19 cellular contexts compared by ENCODE assay signal in the genomic region with DNA sequence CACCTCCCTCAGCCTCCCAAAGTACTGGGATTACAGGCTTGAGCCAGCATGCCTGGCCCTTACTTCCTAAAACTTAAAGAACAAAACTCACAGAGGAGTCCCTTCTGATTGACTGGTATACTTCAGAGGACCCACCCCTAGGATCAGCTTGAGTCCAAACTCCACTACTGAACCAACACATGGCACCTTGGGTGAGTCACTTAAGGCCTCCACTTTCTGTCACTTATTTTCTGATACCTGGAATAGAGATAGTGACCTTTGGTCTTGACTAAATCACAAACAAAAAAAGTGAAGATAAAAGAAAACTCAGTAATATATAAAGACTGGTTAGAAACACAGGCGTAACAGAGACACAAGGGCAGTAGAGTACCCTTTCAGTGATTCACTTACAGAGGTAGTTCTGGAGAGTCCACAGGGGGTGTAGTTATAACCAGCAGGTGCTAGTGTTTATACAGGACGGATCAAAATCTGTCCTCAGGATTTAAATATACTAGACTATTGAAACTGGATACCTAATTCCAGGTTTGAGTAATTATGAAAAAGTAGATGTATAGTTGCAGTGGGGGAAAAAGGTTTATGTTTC.
A peak's percentile ranks its signal among the peaks of the same experiment; 100 is the strongest.
DNase-seq lines count a peak whose midpoint lies in the region; ATAC-seq and TF ChIP-seq lines count a peak whose summit lies in the region.
"Had no signal": no experiment of that assay in that cellular context is flagged by ENCODE, and none has a peak within 500 bp of the region (broad histone marks: within the 10 kb centered on the region; RNA-seq: fewer than 3 reads in every experiment).

No MANE protein-coding gene starts in this region.

- no peaks in the 10 kb centered on the region for H3K36me3 Mint-ChIP-seq in activated CD8-positive, alpha-beta T cell treated with anti-CD3 and anti-CD28 coated beads for 36 hours (ENCODE audit: low read depth)
- H3K36me3 Mint-ChIP-seq: brain; CD8-positive, alpha-beta T cell had no signal

- H3K23ac ChIP-seq in mesenchymal stem cell (ENCODE audit: low read length in 2 of 2) = no peak overlapping the region

- POLR2A ChIA-PET in activated CD8-positive, alpha-beta T cell treated with anti-CD3 and anti-CD28 coated beads for 36 hours (lab: Charles Lee) = no interaction called here

- H4K91ac ChIP-seq in mesenchymal stem cell (ENCODE audit: low read length) = no peak overlapping the region

- WGBS in mesenchymal stem cell = 100% methylated on average over 2 of the region's 2 CpGs

- H4K8ac ChIP-seq in mesenchymal stem cell (ENCODE audit: low read length) = no peak overlapping the region

- no peaks in the 10 kb centered on the region for H3K4me1 Mint-ChIP-seq in activated CD8-positive, alpha-beta T cell treated with anti-CD3 and anti-CD28 coated beads for 36 hours (ENCODE audit: low read depth)
- H3K4me1 Mint-ChIP-seq: brain had no signal

- no peak overlapping the region for H3K9ac ChIP-seq in mesenchymal stem cell (ENCODE audit: low read length)

- no peak overlapping the region for H3K27ac Mint-ChIP-seq in activated CD8-positive, alpha-beta T cell treated with anti-CD3 and anti-CD28 coated beads for 36 hours
- H3K27ac Mint-ChIP-seq: CD8-positive, alpha-beta T cell had no signal

- no peak overlapping the region for H2BK5ac ChIP-seq in mesenchymal stem cell (ENCODE audit: low read depth, low read length, poor library complexity, severe bottlenecking)

- CTCF ChIA-PET in activated CD8-positive, alpha-beta T cell treated with anti-CD3 and anti-CD28 coated beads for 36 hours (lab: Charles Lee) = interaction anchor here (0.7 kb wide), 1 partner anchor 26 kb away, joined by 3 read pairs; no protein-coding TSS in a partner anchor

- no peaks in the 10 kb centered on the region for H3K27me3 Mint-ChIP-seq in activated CD8-positive, alpha-beta T cell treated with anti-CD3 and anti-CD28 coated beads for 36 hours

- peak overlapping the region; percentile 49 for H3K27ac ChIP-seq in mesenchymal stem cell (ENCODE audit: low read length, poor library complexity, severe bottlenecking)
- H3K27ac ChIP-seq: testis, WERI-Rb-1 had no signal

- no peak for ATAC-seq in activated CD8-positive, alpha-beta T cell treated with anti-CD3 and anti-CD28 coated beads for 36 hours
- ATAC-seq: CD8-positive, alpha-beta T cell had no signal

- no peak overlapping the region for H3K4me3 ChIP-seq in mesenchymal stem cell (ENCODE audit: insufficient read depth in 1 of 2, low read depth in 1 of 2, low read length in 2 of 2)
- H3K4me3 ChIP-seq: smooth muscle cell, testis had no signal

- H3K4ac ChIP-seq in mesenchymal stem cell (ENCODE audit: low read depth in 1 of 2, low read length in 2 of 2) = no peak overlapping the region

- no peaks in the 10 kb centered on the region for H3K36me3 ChIP-seq in mesenchymal stem cell (ENCODE audit: control insufficient read depth in 1 of 2, insufficient read depth in 2 of 2, low read depth in 1 of 2, low read length in 2 of 2)
- H3K36me3 ChIP-seq: WERI-Rb-1 had no signal

- peaks cover 5% of the 10 kb centered on the region for H3K9me3 ChIP-seq in mesenchymal stem cell (ENCODE audit: control insufficient read depth, low read length)
- H3K9me3 ChIP-seq: testis had no signal

- H3K18ac ChIP-seq in mesenchymal stem cell (ENCODE audit: low read depth in 1 of 2, low read length in 2 of 2) = no peak overlapping the region

- H3K9me3 Mint-ChIP-seq in activated CD8-positive, alpha-beta T cell treated with anti-CD3 and anti-CD28 coated beads for 36 hours = peaks cover 2% of the 10 kb centered on the region
- H3K9me3 Mint-ChIP-seq: CD8-positive, alpha-beta T cell had no signal

- no peaks in the 10 kb centered on the region for H3K27me3 ChIP-seq in mesenchymal stem cell (ENCODE audit: control insufficient read depth in 1 of 2, insufficient read depth in 1 of 2, low read length in 2 of 2)
- H3K27me3 ChIP-seq: testis had no signal

- no peak overlapping the region for H3K14ac ChIP-seq in mesenchymal stem cell (ENCODE audit: low read length in 2 of 2)

- DNase-seq in DMS 273 treated with DMSO at 0.1 percent for 48 hours (lab: John Stamatoyannopoulos, UW) = peak; percentile 32
- peak in 2 of 3 experiments; percentile 52 to 79 for DNase-seq in NCI-H1417 (lab: John Stamatoyannopoulos, UW)
- DNase-seq in NCI-H524 treated with DMSO at 0.1 percent for 48 hours (lab: John Stamatoyannopoulos, UW) = peak; percentile 56
- no peak for DNase-seq in mesenchymal stem cell
- no peak for DNase-seq in activated CD8-positive, alpha-beta T cell treated with anti-CD3 and anti-CD28 coated beads for 36 hours
- no peak for DNase-seq in dermis blood vessel endothelial cell
- no peak for DNase-seq in GM10266 (ENCODE audit: extremely low spot score)
- DNase-seq: activated gamma-delta T cell; CD8-positive, alpha-beta T cell; kidney; NCI-H1436; NCI-H526 treated with DMSO at 0.1 percent for 48 hours; occipital lobe; stimulated activated CD4-positive, alpha-beta T cell treated with anti-CD3 and anti-CD28 coated beads, Interleukin-2, amount 100 ng/mL, for 48 hours; stimulated activated naive CD4-positive, alpha-beta T cell; testis; WERI-Rb-1 had no signal

- H2AFZ ChIP-seq in mesenchymal stem cell (ENCODE audit: low read depth, low read length) = no peak overlapping the region

- no peaks in the 10 kb centered on the region for H3K79me1 ChIP-seq in mesenchymal stem cell (replicated peaks; ENCODE audit: low read length, poor library complexity, severe bottlenecking)

- peak overlapping the region; percentile 88 for H2AK5ac ChIP-seq in mesenchymal stem cell (ENCODE audit: low read length, severe bottlenecking)

- no peak overlapping the region for H2BK120ac ChIP-seq in mesenchymal stem cell (ENCODE audit: low read depth, low read length)

- TF ChIP-seq CTCF in activated CD8-positive, alpha-beta T cell treated with anti-CD3 and anti-CD28 coated beads for 36 hours (IDR thresholded peaks at IDR 0.05) = no peak
- no peak for TF ChIP-seq CTCF in GM10266 (IDR thresholded peaks at IDR 0.05; ENCODE audit: control insufficient read depth, insufficient read depth, low read depth, missing control alignments)

- intact Hi-C loops in activated CD8-positive, alpha-beta T cell treated with anti-CD3 and anti-CD28 coated beads for 36 hours (cut with micrococcal nuclease) = no loop called here

- H3K4me1 ChIP-seq in mesenchymal stem cell (ENCODE audit: control insufficient read depth, insufficient read depth, low read depth, low read length) = peaks cover 8% of the 10 kb centered on the region

- no peak overlapping the region for H2BK15ac ChIP-seq in mesenchymal stem cell (ENCODE audit: low read depth, poor library complexity, severe bottlenecking)

- no peak overlapping the region for H2BK12ac ChIP-seq in mesenchymal stem cell (ENCODE audit: low read length in 2 of 2)

- no peak overlapping the region for H3K4me3 Mint-ChIP-seq in activated CD8-positive, alpha-beta T cell treated with anti-CD3 and anti-CD28 coated beads for 36 hours
- H3K4me3 Mint-ChIP-seq: brain; CD8-positive, alpha-beta T cell had no signal

- no peak overlapping the region for H3K4me2 ChIP-seq in mesenchymal stem cell (ENCODE audit: low read length, poor library complexity, severe bottlenecking)
- H3K4me2 ChIP-seq: smooth muscle cell had no signal

Comparison
In these comparisons a context has a peak if more than half of its experiments do, and no peak if none do; other contexts are left out.
1. DNase-seq: peak in DMS 273 treated with DMSO at 0.1 percent for 48 hours (single experiment), NCI-H1417 (2 of 3) and NCI-H524 treated with DMSO at 0.1 percent for 48 hours (single experiment); none in mesenchymal stem cell (single experiment), activated CD8-positive, alpha-beta T cell treated with anti-CD3 and anti-CD28 coated beads for 36 hours (single experiment), dermis blood vessel endothelial cell (single experiment) and GM10266 (single experiment).